Comparison of ENCODE assay signal across 1 cellular context in genomic region chr2:105864262-105864661, GRCh38.
TF ChIP-seq lines count a peak whose summit lies in the region.

No MANE protein-coding gene starts in this region.

TF ChIP-seq in GM12878, 131 proteins besides CTCF, POLR2A, EP300 and RAD21 (continued from another document and continues in another):
- TF ChIP-seq RB1 (IDR thresholded peaks at IDR 0.05; ENCODE audit: borderline replicate concordance) (no peak), USF2 (IDR thresholded peaks at IDR 0.05; ENCODE audit: borderline replicate concordance, low read depth, low read length) (no peak), PAX5 (IDR thresholded peaks at IDR 0.05; ENCODE audit: borderline replicate concordance, low read depth, low read length) (no peak), PRDM15 (CRISPR knock-in tag; IDR thresholded peaks at IDR 0.05) (no peak), SMC3 (IDR thresholded peaks at IDR 0.05; ENCODE audit: borderline replicate concordance, low read length) (no peak), MTA2 (IDR thresholded peaks at IDR 0.05; ENCODE audit: low read depth) (no peak), SRF (IDR thresholded peaks at IDR 0.05; ENCODE audit: low read depth in 2 of 2, low read length in 2 of 2) (no peak), USF1 (IDR thresholded peaks at IDR 0.05; ENCODE audit: borderline replicate concordance, extremely low read length, insufficient read depth, low read depth, low read length) (no peak), HDAC6 (IDR thresholded peaks at IDR 0.05; ENCODE audit: unreplicated experiment) (no peak), ZSCAN29 (IDR thresholded peaks at IDR 0.05) (no peak), SMAD1 (IDR thresholded peaks at IDR 0.05; ENCODE audit: low read depth, partially characterized antibody) (no peak), PKNOX1 (IDR thresholded peaks at IDR 0.05) (no peak), REST (IDR thresholded peaks at IDR 0.05; ENCODE audit: low read depth, low read length) (no peak), IKZF2 (IDR thresholded peaks at IDR 0.05) (no peak), BHLHE40 (IDR thresholded peaks at IDR 0.05; ENCODE audit: borderline replicate concordance in 1 of 2, low read depth in 2 of 2, low read length in 1 of 2) (no peak), MEF2A (IDR thresholded peaks at IDR 0.05; ENCODE audit: insufficient read depth, low read depth, low read length) (no peak), ZNF24 (IDR thresholded peaks at IDR 0.05) (no peak), NKRF (conservative IDR thresholded peaks at IDR 0.05) (no peak), CREM (IDR thresholded peaks at IDR 0.05; ENCODE audit: low read depth) (peak; percentile 47; the same call in 1 of the 2 replicates), JUNB (IDR thresholded peaks at IDR 0.05) (peak; percentile 64), SREBF2 (IDR thresholded peaks at IDR 0.05; ENCODE audit: low read length) (no peak), CREB1 (IDR thresholded peaks at IDR 0.05; ENCODE audit: low read depth) (peak; percentile 47; the same call in 1 of the 2 replicates), PAX8 (IDR thresholded peaks at IDR 0.05) (no peak), SKIL (IDR thresholded peaks at IDR 0.05; ENCODE audit: low read depth, poor library complexity, severe bottlenecking) (no peak), NFIC (IDR thresholded peaks at IDR 0.05; ENCODE audit: low read depth, low read length) (peak; percentile 42; the same call in 1 of the 2 replicates), IRF3 (IDR thresholded peaks at IDR 0.05) (no peak), ZNF274 (IDR thresholded peaks at IDR 0.05; ENCODE audit: insufficient read depth, insufficient read length) (no peak), CEBPB (IDR thresholded peaks at IDR 0.05; ENCODE audit: borderline replicate concordance in 1 of 2, low read depth in 2 of 2, low read length in 2 of 2) (no peak), EED (IDR thresholded peaks at IDR 0.05; ENCODE audit: low read depth) (peak; percentile 82; the same call in 1 of the 2 replicates), MYB (IDR thresholded peaks at IDR 0.05; ENCODE audit: borderline replicate concordance, low read depth, low read length) (no peak), CUX1 (IDR thresholded peaks at IDR 0.05; ENCODE audit: insufficient replicate concordance, low read depth, low read length) (no peak), MEF2B (IDR thresholded peaks at IDR 0.05; ENCODE audit: partially characterized antibody, poor library complexity, severe bottlenecking) (no peak), SUPT20H (IDR thresholded peaks at IDR 0.05; ENCODE audit: borderline replicate concordance, control insufficient read depth, low read depth, low read length) (no peak), ATF7 (IDR thresholded peaks at IDR 0.05; ENCODE audit: low read depth) (no peak), HDAC2 (IDR thresholded peaks at IDR 0.05) (no peak), BRCA1 (IDR thresholded peaks at IDR 0.05; ENCODE audit: low read depth, low read length) (no peak), CHD2 (IDR thresholded peaks at IDR 0.05; ENCODE audit: borderline replicate concordance, low read depth, low read length) (no peak), ESRRA (IDR thresholded peaks at IDR 0.05; ENCODE audit: low read length) (no peak), CBX3 (IDR thresholded peaks at IDR 0.05; ENCODE audit: borderline replicate concordance, low read depth) (no peak)
